In genomic region chr2:85997016-85997970, GRCh38 we compare ENCODE assay signal across 9 cellular contexts.
DNase-seq lines count a peak whose midpoint lies in the region; ATAC-seq and TF ChIP-seq lines count a peak whose summit lies in the region.
"Had no signal": no experiment of that assay in that cellular context is flagged by ENCODE, and none has a peak within 500 bp of the region (broad histone marks: within the 10 kb centered on the region; RNA-seq: fewer than 3 reads in every experiment).

No MANE protein-coding gene starts in this region.

- peaks cover 58 to 94% (median 75%) of the 10 kb centered on the region in 10 experiments for H3K4me1 ChIP-seq in BLaER1 treated with 17β-estradiol and CSF1 and Interleukin-3, amounts not matched to agents 10 nM and 100 nM
- peaks cover 33 to 46% of the 10 kb centered on the region in 2 experiments for H3K4me1 ChIP-seq in trophoblast cell (ENCODE audit: control insufficient read depth in 1 of 2, insufficient read depth in 2 of 2, low read length in 2 of 2)

- H4K8ac ChIP-seq in trophoblast cell (ENCODE audit: low read depth, low read length): peak overlapping the region; percentile 84

- peak overlapping the region; percentile 51 for H3K18ac ChIP-seq in trophoblast cell (ENCODE audit: low read length)

- H3K36me3 Mint-ChIP-seq in T-cell: no peaks in the 10 kb centered on the region

- peak overlapping the region; percentile 41 for H2AFZ ChIP-seq in trophoblast cell (ENCODE audit: insufficient read depth, low read length, poor library complexity)
- H2AFZ ChIP-seq: PC-9 had no signal

- H3K9me3 Mint-ChIP-seq in T-cell: peaks cover 0 to 3% (median 3%) of the 10 kb centered on the region in 3 donors

- H3K4me1 Mint-ChIP-seq in T-cell: peaks cover 50 to 80% (median 60%) of the 10 kb centered on the region in 3 donors

- peak overlapping the region; percentile 67 for H4K12ac ChIP-seq in trophoblast cell (ENCODE audit: low read depth, low read length)

- H2BK120ac ChIP-seq in trophoblast cell (ENCODE audit: insufficient read depth, low read length, poor library complexity): peak overlapping the region; percentile 99

- CTCF ChIA-PET in T-cell (lab: Charles Lee): interaction anchor here in 1 of 2 donors (0.6 kb wide), 1 partner anchor 12 kb away, joined by 5 read pairs; no protein-coding TSS in a partner anchor

- peak overlapping the region; percentile 92 for H2BK5ac ChIP-seq in trophoblast cell (ENCODE audit: low read depth, low read length, poor library complexity)

- H3K23ac ChIP-seq in trophoblast cell (ENCODE audit: low read length): no peak overlapping the region

- peaks cover 30% of the 10 kb centered on the region for H3K79me1 ChIP-seq in trophoblast cell (ENCODE audit: low read length)

- H3K27me3 ChIP-seq in BLaER1 treated with 17β-estradiol and CSF1 and Interleukin-3, amounts not matched to agents 10 nM and 100 nM: no peaks in the 10 kb centered on the region
- H3K27me3 ChIP-seq in trophoblast cell (ENCODE audit: insufficient read depth, low read length): no peaks in the 10 kb centered on the region

- no peaks in the 10 kb centered on the region for H3K36me3 ChIP-seq in BLaER1 treated with 17β-estradiol and CSF1 and Interleukin-3, amounts not matched to agents 10 nM and 100 nM
- H3K36me3 ChIP-seq in trophoblast cell (ENCODE audit: control insufficient read depth in 1 of 2, insufficient read depth in 2 of 2, low read length in 2 of 2): no peaks in the 10 kb centered on the region

- H3K4ac ChIP-seq in trophoblast cell (ENCODE audit: low read depth, low read length): peak overlapping the region; percentile 38

- H2BK12ac ChIP-seq in trophoblast cell (ENCODE audit: low read length): peak overlapping the region; percentile 97

- H3K9ac ChIP-seq in BLaER1 treated with 17β-estradiol and CSF1 and Interleukin-3, amounts not matched to agents 10 nM and 100 nM: peak overlapping the region in 2 of 11 experiments; percentile 57 to 69; a peak in 2 of 22 replicates
- H3K9ac ChIP-seq in trophoblast cell (ENCODE audit: low read length): no peak overlapping the region

- peak; percentile 75 for DNase-seq in globus pallidus (ENCODE audit: low spot score)
- no peak for DNase-seq in trophoblast cell
- no peak for DNase-seq in T-cell
- DNase-seq in NCI-H82 (lab: John Stamatoyannopoulos, UW): no peak
- DNase-seq: PC-9 had no signal

- ATAC-seq in SK-N-SH treated with all-trans-retinoic acid at 6 μM for 48 hours (peak; percentile 40), T-cell (replicated peaks in 1 of 4) (no peak), HG03521 (IDR thresholded peaks at IDR 0.05; ENCODE audit: unreplicated experiment) (no peak), GM18498 (IDR thresholded peaks at IDR 0.05; ENCODE audit: unreplicated experiment) (no peak)

- H3K4me3 ChIP-seq in BLaER1 treated with 17β-estradiol and CSF1 and Interleukin-3, amounts not matched to agents 10 nM and 100 nM: no peak overlapping the region; a peak in 1 of 20 replicates
- H3K4me3 ChIP-seq in trophoblast cell (ENCODE audit: low read depth, low read length): no peak overlapping the region
- H3K4me3 ChIP-seq: PC-9 had no signal

- H4K20me1 ChIP-seq in BLaER1 treated with 17β-estradiol and CSF1 and Interleukin-3, amounts not matched to agents 10 nM and 100 nM: no peaks in the 10 kb centered on the region

- H3K27ac ChIP-seq in BLaER1 treated with 17β-estradiol and CSF1 and Interleukin-3, amounts not matched to agents 10 nM and 100 nM: peak overlapping the region in 6 of 11 experiments; percentile 4 to 85 (median 45); a peak in 9 of 22 replicates
- H3K27ac ChIP-seq in trophoblast cell (ENCODE audit: low read depth, low read length): peak overlapping the region; percentile 87
- H3K27ac ChIP-seq: PC-9 had no signal

- H3K4me3 Mint-ChIP-seq in T-cell: no peak overlapping the region

- POLR2A ChIA-PET in T-cell (lab: Charles Lee): no interaction called here

- H3K27me3 Mint-ChIP-seq in T-cell: no peaks in the 10 kb centered on the region

- H2AK5ac ChIP-seq in trophoblast cell (ENCODE audit: low read length): peak overlapping the region; percentile 97

- H4K91ac ChIP-seq in trophoblast cell (ENCODE audit: low read depth, low read length): peak overlapping the region; percentile 97

- peaks cover 0 to 9% (median 0%) of the 10 kb centered on the region in 11 experiments; a peak in 6 of 22 replicates for H3K9me3 ChIP-seq in BLaER1 treated with 17β-estradiol and CSF1 and Interleukin-3, amounts not matched to agents 10 nM and 100 nM (replicated peaks in 1 of 11)
- no peaks in the 10 kb centered on the region for H3K9me3 ChIP-seq in trophoblast cell (ENCODE audit: insufficient read depth, low read depth, low read length)

- peak overlapping the region; percentile 81 for H3K14ac ChIP-seq in trophoblast cell (ENCODE audit: low read length)

- H3K79me2 ChIP-seq in trophoblast cell (ENCODE audit: control insufficient read depth, insufficient read depth, low read length, poor library complexity): peaks cover 8% of the 10 kb centered on the region

- peak overlapping the region in 1 of 2 donors; percentile 66 for H3K27ac Mint-ChIP-seq in T-cell

- WGBS in trophoblast cell (ENCODE audit: extremely low coverage, insufficient coverage, insufficient read length): no CpG with 5 or more reads among the region's 7 CpGs

- peak overlapping the region; percentile 47 to 95 (median 66); a peak in 21 of 22 replicates for H3K4me2 ChIP-seq in BLaER1 treated with 17β-estradiol and CSF1 and Interleukin-3, amounts not matched to agents 10 nM and 100 nM
- no peak overlapping the region for H3K4me2 ChIP-seq in trophoblast cell (ENCODE audit: low read length)
- H3K4me2 ChIP-seq: PC-9 had no signal

TF ChIP-seq in SK-N-SH treated with all-trans-retinoic acid at 6 μM for 48 hours, 23 proteins besides CTCF, POLR2A, EP300 and RAD21:
- TF ChIP-seq TCF4 (CRISPR knock-in tag; IDR thresholded peaks at IDR 0.05; ENCODE audit: borderline replicate concordance): no peak
- TF ChIP-seq ZC3H10 (CRISPR knock-in tag; IDR thresholded peaks at IDR 0.05): no peak
- no peak for TF ChIP-seq SNAI2 (CRISPR knock-in tag; IDR thresholded peaks at IDR 0.05)
- no peak for TF ChIP-seq ZFP30 (CRISPR knock-in tag; IDR thresholded peaks at IDR 0.05)
- TF ChIP-seq RARB (CRISPR knock-in tag; IDR thresholded peaks at IDR 0.05): no peak
- TF ChIP-seq PPARA (CRISPR knock-in tag; IDR thresholded peaks at IDR 0.05; ENCODE audit: borderline replicate concordance): no peak
- no peak for TF ChIP-seq ZNF8 (CRISPR knock-in tag; IDR thresholded peaks at IDR 0.05)
